In the genomic region with DNA sequence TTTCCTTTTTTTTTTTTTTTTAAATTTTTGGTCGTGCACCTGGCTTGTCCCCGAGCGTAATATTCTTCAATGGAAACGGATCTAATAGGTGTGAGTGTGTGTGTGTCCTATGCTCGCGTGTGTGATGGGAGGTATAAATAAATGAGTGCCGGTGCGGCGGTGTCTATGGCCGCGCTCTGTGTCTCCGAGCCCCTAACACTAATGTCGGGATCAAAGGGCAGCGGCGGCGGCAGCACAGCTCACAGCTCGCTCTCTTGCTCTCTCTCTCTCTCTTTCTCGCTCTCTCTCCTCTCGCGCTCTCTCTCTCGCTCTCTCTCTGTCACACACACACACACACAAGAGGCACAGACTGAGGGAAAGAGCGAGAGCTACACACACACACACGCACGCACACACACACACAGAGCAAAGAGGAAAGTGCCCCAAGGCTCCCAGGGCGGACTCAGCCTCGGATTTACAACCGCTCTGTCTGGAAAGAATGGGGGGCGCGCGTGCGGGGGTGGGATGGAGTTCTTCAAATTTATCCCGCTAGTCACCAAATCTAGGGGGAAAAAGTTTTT, we compare ENCODE assay signal across 1 cellular context.
TF ChIP-seq lines count a peak whose summit lies in the region.

A gene with protein sequence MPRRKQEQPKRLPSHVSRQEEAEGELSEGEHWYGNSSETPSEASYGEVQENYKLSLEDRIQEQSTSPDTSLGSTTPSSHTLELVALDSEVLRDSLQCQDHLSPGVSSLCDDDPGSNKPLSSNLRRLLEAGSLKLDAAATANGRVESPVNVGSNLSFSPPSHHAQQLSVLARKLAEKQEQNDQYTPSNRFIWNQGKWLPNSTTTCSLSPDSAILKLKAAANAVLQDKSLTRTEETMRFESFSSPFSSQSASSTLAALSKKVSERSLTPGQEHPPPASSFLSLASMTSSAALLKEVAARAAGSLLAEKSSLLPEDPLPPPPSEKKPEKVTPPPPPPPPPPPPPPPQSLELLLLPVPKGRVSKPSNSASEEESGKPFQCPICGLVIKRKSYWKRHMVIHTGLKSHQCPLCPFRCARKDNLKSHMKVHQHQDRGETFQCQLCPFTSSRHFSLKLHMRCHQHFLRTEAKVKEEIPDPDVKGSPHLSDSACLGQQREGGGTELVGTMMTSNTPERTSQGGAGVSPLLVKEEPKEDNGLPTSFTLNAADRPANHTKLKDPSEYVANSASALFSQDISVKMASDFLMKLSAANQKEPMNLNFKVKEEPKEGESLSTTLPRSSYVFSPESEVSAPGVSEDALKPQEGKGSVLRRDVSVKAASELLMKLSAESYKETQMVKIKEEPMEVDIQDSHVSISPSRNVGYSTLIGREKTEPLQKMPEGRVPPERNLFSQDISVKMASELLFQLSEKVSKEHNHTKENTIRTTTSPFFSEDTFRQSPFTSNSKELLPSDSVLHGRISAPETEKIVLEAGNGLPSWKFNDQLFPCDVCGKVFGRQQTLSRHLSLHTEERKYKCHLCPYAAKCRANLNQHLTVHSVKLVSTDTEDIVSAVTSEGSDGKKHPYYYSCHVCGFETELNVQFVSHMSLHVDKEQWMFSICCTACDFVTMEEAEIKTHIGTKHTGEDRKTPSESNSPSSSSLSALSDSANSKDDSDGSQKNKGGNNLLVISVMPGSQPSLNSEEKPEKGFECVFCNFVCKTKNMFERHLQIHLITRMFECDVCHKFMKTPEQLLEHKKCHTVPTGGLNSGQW (minus strand): TSS at position 206 of the 560 bp plus-strand sequence. CDS start 416 bp downstream, outside the sequence.

TF ChIP-seq in HepG2, 621 proteins besides CTCF, POLR2A, EP300 and RAD21 (continued from another document and continues in another):
- TF ChIP-seq, protein P1, sequence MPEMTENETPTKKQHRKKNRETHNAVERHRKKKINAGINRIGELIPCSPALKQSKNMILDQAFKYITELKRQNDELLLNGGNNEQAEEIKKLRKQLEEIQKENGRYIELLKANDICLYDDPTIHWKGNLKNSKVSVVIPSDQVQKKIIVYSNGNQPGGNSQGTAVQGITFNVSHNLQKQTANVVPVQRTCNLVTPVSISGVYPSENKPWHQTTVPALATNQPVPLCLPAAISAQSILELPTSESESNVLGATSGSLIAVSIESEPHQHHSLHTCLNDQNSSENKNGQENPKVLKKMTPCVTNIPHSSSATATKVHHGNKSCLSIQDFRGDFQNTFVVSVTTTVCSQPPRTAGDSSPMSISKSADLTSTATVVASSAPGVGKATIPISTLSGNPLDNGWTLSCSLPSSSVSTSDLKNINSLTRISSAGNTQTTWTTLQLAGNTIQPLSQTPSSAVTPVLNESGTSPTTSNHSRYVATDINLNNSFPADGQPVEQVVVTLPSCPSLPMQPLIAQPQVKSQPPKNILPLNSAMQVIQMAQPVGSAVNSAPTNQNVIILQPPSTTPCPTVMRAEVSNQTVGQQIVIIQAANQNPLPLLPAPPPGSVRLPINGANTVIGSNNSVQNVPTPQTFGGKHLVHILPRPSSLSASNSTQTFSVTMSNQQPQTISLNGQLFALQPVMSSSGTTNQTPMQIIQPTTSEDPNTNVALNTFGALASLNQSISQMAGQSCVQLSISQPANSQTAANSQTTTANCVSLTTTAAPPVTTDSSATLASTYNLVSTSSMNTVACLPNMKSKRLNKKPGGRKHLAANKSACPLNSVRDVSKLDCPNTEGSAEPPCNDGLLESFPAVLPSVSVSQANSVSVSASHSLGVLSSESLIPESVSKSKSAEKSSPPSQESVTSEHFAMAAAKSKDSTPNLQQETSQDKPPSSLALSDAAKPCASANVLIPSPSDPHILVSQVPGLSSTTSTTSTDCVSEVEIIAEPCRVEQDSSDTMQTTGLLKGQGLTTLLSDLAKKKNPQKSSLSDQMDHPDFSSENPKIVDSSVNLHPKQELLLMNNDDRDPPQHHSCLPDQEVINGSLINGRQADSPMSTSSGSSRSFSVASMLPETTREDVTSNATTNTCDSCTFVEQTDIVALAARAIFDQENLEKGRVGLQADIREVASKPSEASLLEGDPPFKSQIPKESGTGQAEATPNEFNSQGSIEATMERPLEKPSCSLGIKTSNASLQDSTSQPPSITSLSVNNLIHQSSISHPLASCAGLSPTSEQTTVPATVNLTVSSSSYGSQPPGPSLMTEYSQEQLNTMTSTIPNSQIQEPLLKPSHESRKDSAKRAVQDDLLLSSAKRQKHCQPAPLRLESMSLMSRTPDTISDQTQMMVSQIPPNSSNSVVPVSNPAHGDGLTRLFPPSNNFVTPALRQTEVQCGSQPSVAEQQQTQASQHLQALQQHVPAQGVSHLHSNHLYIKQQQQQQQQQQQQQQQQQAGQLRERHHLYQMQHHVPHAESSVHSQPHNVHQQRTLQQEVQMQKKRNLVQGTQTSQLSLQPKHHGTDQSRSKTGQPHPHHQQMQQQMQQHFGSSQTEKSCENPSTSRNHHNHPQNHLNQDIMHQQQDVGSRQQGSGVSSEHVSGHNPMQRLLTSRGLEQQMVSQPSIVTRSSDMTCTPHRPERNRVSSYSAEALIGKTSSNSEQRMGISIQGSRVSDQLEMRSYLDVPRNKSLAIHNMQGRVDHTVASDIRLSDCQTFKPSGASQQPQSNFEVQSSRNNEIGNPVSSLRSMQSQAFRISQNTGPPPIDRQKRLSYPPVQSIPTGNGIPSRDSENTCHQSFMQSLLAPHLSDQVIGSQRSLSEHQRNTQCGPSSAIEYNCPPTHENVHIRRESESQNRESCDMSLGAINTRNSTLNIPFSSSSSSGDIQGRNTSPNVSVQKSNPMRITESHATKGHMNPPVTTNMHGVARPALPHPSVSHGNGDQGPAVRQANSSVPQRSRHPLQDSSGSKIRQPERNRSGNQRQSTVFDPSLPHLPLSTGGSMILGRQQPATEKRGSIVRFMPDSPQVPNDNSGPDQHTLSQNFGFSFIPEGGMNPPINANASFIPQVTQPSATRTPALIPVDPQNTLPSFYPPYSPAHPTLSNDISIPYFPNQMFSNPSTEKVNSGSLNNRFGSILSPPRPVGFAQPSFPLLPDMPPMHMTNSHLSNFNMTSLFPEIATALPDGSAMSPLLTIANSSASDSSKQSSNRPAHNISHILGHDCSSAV (CRISPR knock-in tag; IDR thresholded peaks at IDR 0.05; ENCODE audit: borderline replicate concordance) = no peak
- peak; percentile 95 for TF ChIP-seq HNF4G (IDR thresholded peaks at IDR 0.05; ENCODE audit: borderline replicate concordance, low read depth, low read length)
- TF ChIP-seq HNF4G (CRISPR knock-in tag; IDR thresholded peaks at IDR 0.05; ENCODE audit: borderline replicate concordance, low read depth) = peak; percentile 93
- TF ChIP-seq KDM5B (CRISPR knock-in tag; IDR thresholded peaks at IDR 0.05; ENCODE audit: borderline replicate concordance) = peak; percentile 38; the same call in 1 of the 2 replicates
- TF ChIP-seq ZNF660 (CRISPR knock-in tag; IDR thresholded peaks at IDR 0.05; ENCODE audit: borderline replicate concordance, low read depth) = no peak
- TF ChIP-seq, protein P2, sequence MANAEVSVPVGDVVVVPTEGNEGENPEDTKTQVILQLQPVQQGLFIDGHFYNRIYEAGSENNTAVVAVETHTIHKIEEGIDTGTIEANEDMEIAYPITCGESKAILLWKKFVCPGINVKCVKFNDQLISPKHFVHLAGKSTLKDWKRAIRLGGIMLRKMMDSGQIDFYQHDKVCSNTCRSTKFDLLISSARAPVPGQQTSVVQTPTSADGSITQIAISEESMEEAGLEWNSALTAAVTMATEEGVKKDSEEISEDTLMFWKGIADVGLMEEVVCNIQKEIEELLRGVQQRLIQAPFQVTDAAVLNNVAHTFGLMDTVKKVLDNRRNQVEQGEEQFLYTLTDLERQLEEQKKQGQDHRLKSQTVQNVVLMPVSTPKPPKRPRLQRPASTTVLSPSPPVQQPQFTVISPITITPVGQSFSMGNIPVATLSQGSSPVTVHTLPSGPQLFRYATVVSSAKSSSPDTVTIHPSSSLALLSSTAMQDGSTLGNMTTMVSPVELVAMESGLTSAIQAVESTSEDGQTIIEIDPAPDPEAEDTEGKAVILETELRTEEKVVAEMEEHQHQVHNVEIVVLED (CRISPR knock-in tag; IDR thresholded peaks at IDR 0.05; ENCODE audit: borderline replicate concordance) = no peak
- no peak for TF ChIP-seq ZNF430 (CRISPR knock-in tag; IDR thresholded peaks at IDR 0.05)
- TF ChIP-seq, protein P3, sequence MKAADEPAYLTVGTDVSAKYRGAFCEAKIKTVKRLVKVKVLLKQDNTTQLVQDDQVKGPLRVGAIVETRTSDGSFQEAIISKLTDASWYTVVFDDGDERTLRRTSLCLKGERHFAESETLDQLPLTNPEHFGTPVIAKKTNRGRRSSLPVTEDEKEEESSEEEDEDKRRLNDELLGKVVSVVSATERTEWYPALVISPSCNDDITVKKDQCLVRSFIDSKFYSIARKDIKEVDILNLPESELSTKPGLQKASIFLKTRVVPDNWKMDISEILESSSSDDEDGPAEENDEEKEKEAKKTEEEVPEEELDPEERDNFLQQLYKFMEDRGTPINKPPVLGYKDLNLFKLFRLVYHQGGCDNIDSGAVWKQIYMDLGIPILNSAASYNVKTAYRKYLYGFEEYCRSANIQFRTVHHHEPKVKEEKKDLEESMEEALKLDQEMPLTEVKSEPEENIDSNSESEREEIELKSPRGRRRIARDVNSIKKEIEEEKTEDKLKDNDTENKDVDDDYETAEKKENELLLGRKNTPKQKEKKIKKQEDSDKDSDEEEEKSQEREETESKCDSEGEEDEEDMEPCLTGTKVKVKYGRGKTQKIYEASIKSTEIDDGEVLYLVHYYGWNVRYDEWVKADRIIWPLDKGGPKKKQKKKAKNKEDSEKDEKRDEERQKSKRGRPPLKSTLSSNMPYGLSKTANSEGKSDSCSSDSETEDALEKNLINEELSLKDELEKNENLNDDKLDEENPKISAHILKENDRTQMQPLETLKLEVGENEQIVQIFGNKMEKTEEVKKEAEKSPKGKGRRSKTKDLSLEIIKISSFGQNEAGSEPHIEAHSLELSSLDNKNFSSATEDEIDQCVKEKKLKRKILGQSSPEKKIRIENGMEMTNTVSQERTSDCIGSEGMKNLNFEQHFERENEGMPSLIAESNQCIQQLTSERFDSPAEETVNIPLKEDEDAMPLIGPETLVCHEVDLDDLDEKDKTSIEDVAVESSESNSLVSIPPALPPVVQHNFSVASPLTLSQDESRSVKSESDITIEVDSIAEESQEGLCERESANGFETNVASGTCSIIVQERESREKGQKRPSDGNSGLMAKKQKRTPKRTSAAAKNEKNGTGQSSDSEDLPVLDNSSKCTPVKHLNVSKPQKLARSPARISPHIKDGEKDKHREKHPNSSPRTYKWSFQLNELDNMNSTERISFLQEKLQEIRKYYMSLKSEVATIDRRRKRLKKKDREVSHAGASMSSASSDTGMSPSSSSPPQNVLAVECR (CRISPR knock-in tag; IDR thresholded peaks at IDR 0.05; ENCODE audit: borderline replicate concordance) = peak; percentile 69; the same call in 1 of the 2 replicates
- TF ChIP-seq SRSF1 (optimal IDR thresholded peaks at IDR 0.05; ENCODE audit: low read depth, low read length) = peak; percentile 80
- TF ChIP-seq, protein P4, sequence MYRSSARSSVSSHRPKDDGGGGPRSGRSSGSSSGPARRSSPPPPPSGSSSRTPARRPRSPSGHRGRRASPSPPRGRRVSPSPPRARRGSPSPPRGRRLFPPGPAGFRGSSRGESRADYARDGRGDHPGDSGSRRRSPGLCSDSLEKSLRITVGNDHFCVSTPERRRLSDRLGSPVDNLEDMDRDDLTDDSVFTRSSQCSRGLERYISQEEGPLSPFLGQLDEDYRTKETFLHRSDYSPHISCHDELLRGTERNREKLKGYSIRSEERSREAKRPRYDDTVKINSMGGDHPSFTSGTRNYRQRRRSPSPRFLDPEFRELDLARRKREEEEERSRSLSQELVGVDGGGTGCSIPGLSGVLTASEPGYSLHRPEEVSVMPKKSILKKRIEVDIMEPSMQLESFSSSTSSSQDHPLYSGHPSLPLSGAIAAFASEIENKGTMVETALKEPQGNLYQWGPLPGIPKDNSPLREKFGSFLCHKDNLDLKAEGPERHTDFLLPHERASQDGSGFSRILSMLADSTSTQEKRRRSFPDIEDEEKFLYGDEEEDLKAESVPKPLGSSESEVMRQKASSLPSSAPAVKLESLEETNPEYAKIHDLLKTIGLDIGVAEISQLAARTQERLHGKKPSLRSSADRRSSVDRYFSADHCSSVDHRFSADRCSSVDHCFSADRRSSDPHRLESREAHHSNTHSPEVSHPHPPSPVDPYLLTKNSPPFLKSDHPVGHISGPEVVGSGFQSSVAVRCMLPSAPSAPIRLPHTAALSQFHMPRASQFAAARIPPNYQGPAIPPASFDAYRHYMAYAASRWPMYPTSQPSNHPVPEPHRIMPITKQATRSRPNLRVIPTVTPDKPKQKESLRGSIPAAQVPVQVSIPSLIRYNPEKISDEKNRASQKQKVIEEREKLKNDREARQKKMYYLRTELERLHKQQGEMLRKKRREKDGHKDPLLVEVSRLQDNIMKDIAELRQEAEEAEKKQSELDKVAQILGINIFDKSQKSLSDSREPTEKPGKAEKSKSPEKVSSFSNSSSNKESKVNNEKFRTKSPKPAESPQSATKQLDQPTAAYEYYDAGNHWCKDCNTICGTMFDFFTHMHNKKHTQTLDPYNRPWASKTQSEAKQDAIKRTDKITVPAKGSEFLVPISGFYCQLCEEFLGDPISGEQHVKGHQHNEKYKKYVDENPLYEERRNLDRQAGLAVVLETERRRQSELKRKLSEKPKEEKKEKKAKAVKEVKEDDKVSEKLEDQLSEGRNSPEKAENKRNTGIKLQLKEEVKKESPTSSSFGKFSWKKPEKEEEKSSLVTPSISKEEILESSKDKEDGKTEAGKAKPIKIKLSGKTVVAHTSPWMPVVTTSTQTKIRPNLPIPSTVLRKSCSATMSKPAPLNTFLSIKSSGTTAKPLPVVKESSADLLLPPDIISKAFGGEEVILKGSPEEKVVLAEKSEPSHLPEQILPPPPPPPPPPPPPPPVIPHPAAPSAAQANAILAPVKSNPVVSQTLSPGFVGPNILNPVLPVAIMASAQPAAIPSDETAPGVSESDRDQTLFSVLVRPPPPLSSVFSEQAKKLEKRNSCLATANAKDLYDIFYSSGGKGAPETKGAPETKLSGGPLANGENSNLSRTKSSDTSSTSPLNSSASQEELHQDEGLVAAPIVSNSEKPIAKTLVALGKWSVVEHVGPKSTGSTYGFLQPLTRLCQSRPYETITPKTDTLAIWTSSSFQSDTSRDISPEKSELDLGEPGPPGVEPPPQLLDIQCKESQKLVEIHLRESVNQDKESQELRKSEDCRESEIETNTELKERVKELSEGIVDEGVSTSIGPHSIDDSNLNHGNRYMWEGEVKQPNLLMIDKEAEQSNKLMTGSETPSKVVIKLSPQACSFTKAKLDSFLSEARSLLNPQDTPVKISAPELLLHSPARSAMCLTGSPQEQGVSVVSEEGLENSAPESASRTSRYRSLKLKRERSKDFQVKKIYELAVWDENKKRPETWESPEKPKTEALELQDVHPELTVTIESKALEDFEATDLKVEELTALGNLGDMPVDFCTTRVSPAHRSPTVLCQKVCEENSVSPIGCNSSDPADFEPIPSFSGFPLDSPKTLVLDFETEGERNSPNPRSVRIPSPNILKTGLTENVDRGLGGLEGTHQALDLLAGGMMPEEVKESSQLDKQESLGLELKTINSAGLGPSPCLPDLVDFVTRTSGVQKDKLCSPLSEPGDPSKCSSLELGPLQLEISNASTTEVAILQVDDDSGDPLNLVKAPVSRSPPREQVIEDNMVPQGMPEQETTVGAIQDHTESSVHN (CRISPR knock-in tag; IDR thresholded peaks at IDR 0.05) = no peak
- peak; percentile 76; the same call in 1 of the 2 replicates for TF ChIP-seq ARHGAP35 (CRISPR knock-in tag; IDR thresholded peaks at IDR 0.05; ENCODE audit: borderline replicate concordance)
- TF ChIP-seq, protein P5, sequence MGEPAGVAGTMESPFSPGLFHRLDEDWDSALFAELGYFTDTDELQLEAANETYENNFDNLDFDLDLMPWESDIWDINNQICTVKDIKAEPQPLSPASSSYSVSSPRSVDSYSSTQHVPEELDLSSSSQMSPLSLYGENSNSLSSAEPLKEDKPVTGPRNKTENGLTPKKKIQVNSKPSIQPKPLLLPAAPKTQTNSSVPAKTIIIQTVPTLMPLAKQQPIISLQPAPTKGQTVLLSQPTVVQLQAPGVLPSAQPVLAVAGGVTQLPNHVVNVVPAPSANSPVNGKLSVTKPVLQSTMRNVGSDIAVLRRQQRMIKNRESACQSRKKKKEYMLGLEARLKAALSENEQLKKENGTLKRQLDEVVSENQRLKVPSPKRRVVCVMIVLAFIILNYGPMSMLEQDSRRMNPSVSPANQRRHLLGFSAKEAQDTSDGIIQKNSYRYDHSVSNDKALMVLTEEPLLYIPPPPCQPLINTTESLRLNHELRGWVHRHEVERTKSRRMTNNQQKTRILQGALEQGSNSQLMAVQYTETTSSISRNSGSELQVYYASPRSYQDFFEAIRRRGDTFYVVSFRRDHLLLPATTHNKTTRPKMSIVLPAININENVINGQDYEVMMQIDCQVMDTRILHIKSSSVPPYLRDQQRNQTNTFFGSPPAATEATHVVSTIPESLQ (CRISPR knock-in tag; conservative IDR thresholded peaks at IDR 0.05) = no peak
- TF ChIP-seq ZBTB21 (CRISPR knock-in tag; IDR thresholded peaks at IDR 0.05) = no peak
